ENCODE assay signal across 8 cellular contexts in genomic region chr12:101939856-101940265, GRCh38.
DNase-seq lines count a peak whose midpoint lies in the region; ATAC-seq and TF ChIP-seq lines count a peak whose summit lies in the region.

No MANE protein-coding gene starts in this region.

- H3K27ac ChIP-seq in VCaP (peak overlapping the region; percentile 82), coronary artery (peak overlapping the region in 1 of 2 donors; percentile 82), right lobe of liver (no peak overlapping the region)

- DNase-seq in CMK (ENCODE audit: low read depth) (peak; percentile 22), H7 (peak; percentile 52), NCI-H2171 treated with DMSO at 0.1 percent for 48 hours (lab: John Stamatoyannopoulos, UW) (peak; percentile 77), coronary artery (ENCODE audit: low spot score) (no peak), right lobe of liver (peak in 1 of 3 donors; percentile 51)
- peak in 2 of 3 donors; percentile 28 to 31 for DNase-seq in stimulated activated CD4-positive, alpha-beta T cell treated with anti-CD3 and anti-CD28 coated beads, TNF-alpha, amount 100 ng/mL, for 48 hours (ENCODE audit: low read depth in 3 of 3)

- no peak for TF ChIP-seq POLR2A in right lobe of liver (IDR thresholded peaks at IDR 0.05)

- H3K4me3 ChIP-seq in H7 (ENCODE audit: insufficient read depth, low read depth, low read length) (no peak overlapping the region), coronary artery (no peak overlapping the region), right lobe of liver (no peak overlapping the region)

- intact Hi-C loops in right lobe of liver (cut with DNase I), result no loop called here

- H3K27me3 ChIP-seq in H7 (ENCODE audit: control insufficient read depth, insufficient read depth, low read length), result no peaks in the 10 kb centered on the region
- no peaks in the 10 kb centered on the region for H3K27me3 ChIP-seq in right lobe of liver

- no peaks in the 10 kb centered on the region for H3K4me1 ChIP-seq in right lobe of liver

- H3K9me3 ChIP-seq in right lobe of liver, result no peaks in the 10 kb centered on the region

- peak; percentile 89 to 95 (median 92) for ATAC-seq in right lobe of liver
- ATAC-seq in GM18519 (IDR thresholded peaks at IDR 0.05; ENCODE audit: low FRiP score, unreplicated experiment), result no peak

- TF ChIP-seq CTCF in VCaP (conservative IDR thresholded peaks at IDR 0.05) (peak; percentile 93), coronary artery (IDR thresholded peaks at IDR 0.05) (peak; percentile 16), right lobe of liver (IDR thresholded peaks at IDR 0.05) (peak; percentile 61 to 77 (median 75))

- 7% methylated on average over 3 of the region's 3 CpGs for WGBS in right lobe of liver (ENCODE audit: insufficient coverage, low coverage, low lambda C conversion rate, missing lambda C conversion rate)

- H3K36me3 ChIP-seq in H7 (replicated peaks; ENCODE audit: control insufficient read depth, insufficient read depth, low read length), result no peaks in the 10 kb centered on the region
- H3K36me3 ChIP-seq in right lobe of liver, result no peaks in the 10 kb centered on the region

Comparison
In these comparisons a context has a peak if more than half of its experiments do, and no peak if none do; other contexts are left out.
1. CTCF ChIP-seq: peak in every context shown above with its lines; median percentile 93 in VCaP; 75 in right lobe of liver; 16 in coronary artery.